Comparison of ENCODE assay signal across 19 cellular contexts in genomic region chr5:38677611-38678010, GRCh38.
DNase-seq lines count a peak whose midpoint lies in the region; ATAC-seq and TF ChIP-seq lines count a peak whose summit lies in the region.
"Had no signal": no experiment of that assay in that cellular context is flagged by ENCODE, and none has a peak within 500 bp of the region (broad histone marks: within the 10 kb centered on the region; RNA-seq: fewer than 3 reads in every experiment).

No MANE protein-coding gene starts in this region.

- no peak overlapping the region for H3K4me3 ChIP-seq in BE2C (ENCODE audit: low read depth, low read length)
- H3K4me3 ChIP-seq: GM12878, GM23338 had no signal

- no peaks in the 10 kb centered on the region for H3K9me3 ChIP-seq in BE2C

- H3K27ac ChIP-seq in angular gyrus (ENCODE audit: low read depth, low read length) = peak overlapping the region; percentile 95

- peaks cover 3% of the 10 kb centered on the region for H3K4me1 ChIP-seq in BE2C

- peak; percentile 76 for DNase-seq in globus pallidus (ENCODE audit: low spot score)
- peak; percentile 7 for DNase-seq in occipital lobe (lab: John Stamatoyannopoulos, UW)
- peak; percentile 79 for DNase-seq in superior temporal gyrus (ENCODE audit: extremely low spot score)
- no peak for DNase-seq in cerebellar cortex (ENCODE audit: low spot score)
- DNase-seq in BE2C = no peak
- DNase-seq: 8988T; CD4-positive, CD25-positive, alpha-beta regulatory T cell; CD8-positive, alpha-beta memory T cell; COR-L47; DMS 273 treated with DMSO at 0.1 percent for 48 hours; DMS53; DND-41; EL; HCEC 1CT had no signal

- H3K27me3 ChIP-seq in BE2C = no peaks in the 10 kb centered on the region

- no peaks in the 10 kb centered on the region for H3K36me3 ChIP-seq in BE2C

- TF ChIP-seq CTCF in BE2C (IDR thresholded peaks at IDR 0.05; ENCODE audit: low read depth, low read length) = no peak

- ATAC-seq in GM18907 (IDR thresholded peaks at IDR 0.05; ENCODE audit: unreplicated experiment) (no peak), HG03175 (IDR thresholded peaks at IDR 0.05; ENCODE audit: unreplicated experiment) (no peak)
- ATAC-seq: GM12878, GM23338 had no signal

Comparison
In these comparisons a context has a peak if more than half of its experiments do, and no peak if none do; other contexts are left out.
1. DNase-seq: peak in globus pallidus (single experiment), occipital lobe (single experiment) and superior temporal gyrus (single experiment); none in cerebellar cortex (single experiment) and BE2C (single experiment).